In genomic region chr9:130042931-130043653, GRCh38 we compare ENCODE assay signal across 7 cellular contexts. TPM values are rescaled to one million over a fixed set of nuclear protein-coding genes. Genes with fewer than 3 reads are reported as not detected.
DNase-seq lines count a peak whose midpoint lies in the region; ATAC-seq and TF ChIP-seq lines count a peak whose summit lies in the region.

Gene FNBP1 (minus strand): TSS chr9:130043189. CDS start chr9:130042975, 214 bp downstream.

- H4K8ac ChIP-seq in mesendoderm (ENCODE audit: low read depth, low read length), result no peak within 1 kb of the TSS

- H3K36me3 ChIP-seq in endocrine pancreas (ENCODE audit: control insufficient read depth, insufficient read depth, low read length) (no peaks in the 10 kb centered on the region), mesendoderm (ENCODE audit: control insufficient read depth, insufficient read depth, low read length) (no peaks in the 10 kb centered on the region)

- peaks cover 2% of the 10 kb centered on the region for H3K79me2 ChIP-seq in mesendoderm (ENCODE audit: control insufficient read depth, insufficient read depth, low read length)

- H3K27me3 ChIP-seq in endocrine pancreas (ENCODE audit: control insufficient read depth, insufficient read depth, low read length), result no peaks in the 10 kb centered on the region
- peaks cover 1% of the 10 kb centered on the region for H3K27me3 ChIP-seq in mesendoderm (ENCODE audit: insufficient read depth, low read length, poor library complexity)

- H3K4me3 ChIP-seq in endocrine pancreas (ENCODE audit: control insufficient read depth, insufficient read depth, low read length) (peak within 1 kb of the TSS; percentile 80), mesendoderm (ENCODE audit: low read length) (peak within 1 kb of the TSS; percentile 84)

- H4K5ac ChIP-seq in mesendoderm (ENCODE audit: low read length), result no peak within 1 kb of the TSS

- peak within 1 kb of the TSS; percentile 81 for H3K18ac ChIP-seq in mesendoderm (ENCODE audit: low read length)

- WGBS in mesendoderm (ENCODE audit: extremely low coverage, insufficient coverage, low lambda C conversion rate), result no CpG with 5 or more reads among the region's 84 CpGs

- H3K79me1 ChIP-seq in mesendoderm (ENCODE audit: low read length), result peaks cover 3% of the 10 kb centered on the region

- H3K9ac ChIP-seq in endocrine pancreas (ENCODE audit: control insufficient read depth, insufficient read depth, low read length) (peak within 1 kb of the TSS; percentile 47), mesendoderm (ENCODE audit: low read length) (peak within 1 kb of the TSS; percentile 88)

- in situ Hi-C loops in GM13977 (cut with MboI; ENCODE audit: low pct_unique_long_range_greater_than_20kb, low sequenced_read_pairs, unreplicated experiment), result no loop called here

- H2BK15ac ChIP-seq in mesendoderm (replicated peaks; ENCODE audit: low read depth), result no peak within 1 kb of the TSS

- H3K27ac ChIP-seq in mesendoderm (ENCODE audit: low read depth, low read length), result peak within 1 kb of the TSS; percentile 95

- peak; percentile 40 for ATAC-seq in HG03139 (IDR thresholded peaks at IDR 0.05; ENCODE audit: unreplicated experiment)

- H3K23ac ChIP-seq in mesendoderm (ENCODE audit: low read length), result peak within 1 kb of the TSS; percentile 66

- no peak within 1 kb of the TSS for H3K4ac ChIP-seq in mesendoderm (ENCODE audit: low read depth, low read length)

- no peaks in the 10 kb centered on the region for H3K9me3 ChIP-seq in endocrine pancreas (ENCODE audit: control insufficient read depth, low read length)

- peak within 1 kb of the TSS; percentile 90 for H3K56ac ChIP-seq in mesendoderm (ENCODE audit: low read length)

- no peak within 1 kb of the TSS for H2BK120ac ChIP-seq in mesendoderm (ENCODE audit: low read depth, low read length)

- DNase-seq in GM13977 (ENCODE audit: low spot score), result peak; percentile 94
- peak; percentile 72 for DNase-seq in NCI-H82 treated with DMSO at 0.1 percent for 48 hours (lab: John Stamatoyannopoulos, UW; ENCODE audit: unreplicated experiment)
- peak; percentile 40 for DNase-seq in activated CD8-positive, alpha-beta memory T cell treated with anti-CD3 and anti-CD28 coated beads, Interleukin-2, amount 50 U/mL, for 1 hour (ENCODE audit: extremely low read depth)
- peak; percentile 92 for DNase-seq in mesendoderm
- DNase-seq in stimulated activated CD8-positive, alpha-beta memory T cell treated with anti-CD3 and anti-CD28 coated beads, Interleukin-12 subunit alpha, Interleukin-12 subunit beta, amount 100 ng/mL, for 24 hours (ENCODE audit: extremely low read depth), result peak; percentile 58

- H3K4me1 ChIP-seq in endocrine pancreas (ENCODE audit: control insufficient read depth, insufficient read depth, low read length) (peaks cover 4% of the 10 kb centered on the region), mesendoderm (ENCODE audit: control insufficient read depth, low read depth, low read length) (peaks cover 2% of the 10 kb centered on the region)

- peak within 1 kb of the TSS; percentile 98 for H3K4me2 ChIP-seq in mesendoderm (ENCODE audit: low read length)

- H2AK5ac ChIP-seq in mesendoderm (ENCODE audit: low read length), result no peak within 1 kb of the TSS

- no peak for TF ChIP-seq CTCF in GM13977 (IDR thresholded peaks at IDR 0.05; ENCODE audit: extremely low read depth, insufficient read depth, missing control alignments)

- no peak within 1 kb of the TSS for H2BK5ac ChIP-seq in mesendoderm (ENCODE audit: low read length)

RNA-seq across cellular contexts. Expression of gene FNBP1, which starts in this region (rescaled TPM):
- polyA plus RNA-seq in mesendoderm (2013, experiment 1 of 2), result 18.0 TPM
- 18.4 TPM for polyA plus RNA-seq in mesendoderm (2013, experiment 2 of 2)

Comparison
In these comparisons a context has a peak if more than half of its experiments do, and no peak if none do; other contexts are left out.
1. Peak in every context shown above with its lines: DNase-seq, ATAC-seq, H3K4me3 ChIP-seq and H3K27ac ChIP-seq.
2. DNase-seq: peak in every context shown above with its lines; median percentile 94 in GM13977; 92 in mesendoderm; 72 in NCI-H82 treated with DMSO at 0.1 percent for 48 hours; 58 in stimulated activated CD8-positive, alpha-beta memory T cell treated with anti-CD3 and anti-CD28 coated beads, Interleukin-12 subunit alpha, Interleukin-12 subunit beta, amount 100 ng/mL, for 24 hours; 40 in activated CD8-positive, alpha-beta memory T cell treated with anti-CD3 and anti-CD28 coated beads, Interleukin-2, amount 50 U/mL, for 1 hour.